In genomic region chr12:2004113-2004929, GRCh38 we compare ENCODE assay signal across 8 cellular contexts. TPM values are rescaled to one million over a fixed set of nuclear protein-coding genes. Genes with fewer than 3 reads are reported as not detected.
A peak's percentile ranks its signal among the peaks of the same experiment; 100 is the strongest.
DNase-seq lines count a peak whose midpoint lies in the region; ATAC-seq and TF ChIP-seq lines count a peak whose summit lies in the region.

Gene DCP1B (minus strand): TSS chr12:2004457. CDS start chr12:2004431, 26 bp downstream.

- peak; percentile 50 for TF ChIP-seq POLR2A in ovary (IDR thresholded peaks at IDR 0.05)
- peak in 1 of 2 donors; percentile 81 for TF ChIP-seq POLR2A in thyroid gland (IDR thresholded peaks at IDR 0.05)

- no peaks in the 10 kb centered on the region for H3K27me3 ChIP-seq in ovary
- H3K27me3 ChIP-seq in thyroid gland = no peaks in the 10 kb centered on the region

- H3K36me3 ChIP-seq in ovary (no peaks in the 10 kb centered on the region), thyroid gland (no peaks in the 10 kb centered on the region)

- peak within 1 kb of the TSS; percentile 86 for H3K4me3 ChIP-seq in GM12864 (ENCODE audit: low read depth, low read length)
- H3K4me3 ChIP-seq in ovary = peak within 1 kb of the TSS; percentile 78
- H3K4me3 ChIP-seq in thyroid gland (replicated peaks in 1 of 3) = peak within 1 kb of the TSS; percentile 93 to 96 (median 94)

- peak within 1 kb of the TSS; percentile 56 to 88 for H3K27ac ChIP-seq in ovary
- peak within 1 kb of the TSS; percentile 74 to 90 (median 83) for H3K27ac ChIP-seq in thyroid gland

- DNase-seq in GM12864 (ENCODE audit: low read depth) (peak; percentile 89), NCI-H128 (lab: John Stamatoyannopoulos, UW; ENCODE audit: unreplicated experiment) (peak; percentile 95), SW 1271 (lab: John Stamatoyannopoulos, UW) (peak; percentile 96), Right ventricle myocardium inferior (ENCODE audit: missing footprints) (peak; percentile 97), ovary (peak; percentile 96 to 97 (median 97)), thyroid gland (peak; percentile 97 to 98)
- DNase-seq in activated naive CD8-positive, alpha-beta T cell treated with anti-CD3 and anti-CD28 coated beads, Interleukin-2, amount 50 U/mL, for 16 hours (ENCODE audit: low read depth, low spot score) = peak; percentile 87

- no peaks in the 10 kb centered on the region for H3K9me3 ChIP-seq in ovary
- H3K9me3 ChIP-seq in thyroid gland = no peaks in the 10 kb centered on the region

- H3K4me1 ChIP-seq in ovary (ENCODE audit: insufficient read depth) = peaks cover 4% of the 10 kb centered on the region
- H3K4me1 ChIP-seq in thyroid gland = peaks cover 10 to 18% of the 10 kb centered on the region in 2 donors

- ATAC-seq in HG02642 (IDR thresholded peaks at IDR 0.05; ENCODE audit: poor library complexity, unreplicated experiment) (peak; percentile 99), Right ventricle myocardium inferior (peak; percentile 99)

- intact Hi-C loops in Right ventricle myocardium inferior (cut with DNase I) (no loop called here), ovary (cut with DNase I) (no loop called here), thyroid gland (cut with DNase I) (no loop called here)

- no peak for TF ChIP-seq CTCF in GM12864 (IDR thresholded peaks at IDR 0.05; ENCODE audit: low read depth, low read length, missing control alignments)
- peak in 1 of 3 donors; percentile 30 for TF ChIP-seq CTCF in ovary (IDR thresholded peaks at IDR 0.05)
- peak in 1 of 6 experiments; percentile 33 for TF ChIP-seq CTCF in thyroid gland (IDR thresholded peaks at IDR 0.05)

- WGBS in ovary, 3 donors = 2 to 3% (median 2%) methylated on average over 53 to 55 of the region's 55 CpGs
- WGBS in thyroid gland, 2 donors = 4 to 5% methylated on average over 30 to 45 of the region's 55 CpGs

- TF ChIP-seq EP300 in ovary (IDR thresholded peaks at IDR 0.05) = no peak

RNA-seq across cellular contexts. Expression of gene DCP1B, which starts in this region (rescaled TPM):
- total RNA-seq in Right ventricle myocardium inferior (2.4 TPM), ovary (10 to 100 TPM; 13.5 to 20.8 (median 17.2) TPM), thyroid gland (10 to 100 TPM; 20.1 to 22.9 (median 21.1) TPM)
- polyA plus RNA-seq in ovary = 10 to 100 TPM; 15.2 to 22.9 TPM

Comparison
In these comparisons a context has a peak if more than half of its experiments do, and no peak if none do; other contexts are left out.
1. Peak in every context shown above with its lines: DNase-seq, ATAC-seq, H3K4me3 ChIP-seq and H3K27ac ChIP-seq.